ENCODE assay signal across 17 cellular contexts in the genomic region with DNA sequence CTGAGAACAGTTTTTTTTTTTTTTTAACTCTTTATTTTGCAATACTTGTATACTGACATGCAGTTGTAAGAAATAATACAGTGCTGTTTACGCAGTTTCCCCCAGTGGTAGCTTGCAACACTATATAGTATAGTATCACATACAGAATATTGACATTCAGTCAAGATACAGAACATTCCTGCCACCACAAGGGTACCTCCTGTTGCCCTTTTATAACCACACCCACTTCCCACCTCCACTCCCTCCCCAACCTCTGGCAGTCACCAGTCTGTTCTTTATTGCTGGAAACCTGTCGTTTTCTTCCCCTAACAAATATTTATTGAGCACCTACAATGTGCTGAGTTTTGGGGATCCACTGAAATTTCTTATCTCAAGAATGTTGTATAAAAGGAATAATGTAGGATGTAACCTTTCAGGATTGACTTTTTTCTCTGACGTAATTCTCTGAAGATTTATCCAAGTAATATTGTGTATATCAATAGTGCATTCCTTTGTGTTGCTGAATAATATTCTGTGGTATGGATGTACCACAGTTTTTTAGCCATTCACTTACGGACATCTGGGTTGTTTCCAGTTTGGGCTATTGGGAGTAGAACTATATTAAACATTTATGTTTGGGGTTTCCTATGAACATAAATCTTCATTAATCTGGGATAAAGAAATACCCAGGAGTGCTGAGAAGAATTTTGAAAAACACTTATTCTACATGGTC. TPM values are rescaled to one million over a fixed set of nuclear protein-coding genes. Genes with fewer than 3 reads are reported as not detected.
DNase-seq lines count a peak whose midpoint lies in the region; ATAC-seq and TF ChIP-seq lines count a peak whose summit lies in the region.
"Had no signal": no experiment of that assay in that cellular context is flagged by ENCODE, and none has a peak within 500 bp of the region (broad histone marks: within the 10 kb centered on the region; RNA-seq: fewer than 3 reads in every experiment).

No MANE protein-coding gene starts in this region.

- no peaks in the 10 kb centered on the region for H3K9me3 ChIP-seq in heart left ventricle
- H3K9me3 ChIP-seq in uterus = no peaks in the 10 kb centered on the region

- H3K27me3 Mint-ChIP-seq in neural crest cell (ENCODE audit: low read depth) = no peaks in the 10 kb centered on the region

- peaks cover 26% of the 10 kb centered on the region for H3K4me1 Mint-ChIP-seq in neural crest cell

- H3K27me3 ChIP-seq in heart left ventricle = no peaks in the 10 kb centered on the region
- H3K27me3 ChIP-seq in uterus = no peaks in the 10 kb centered on the region

- peaks cover 0 to 52% (median 46%) of the 10 kb centered on the region in 9 donors for H3K36me3 ChIP-seq in heart left ventricle
- no peaks in the 10 kb centered on the region for H3K36me3 ChIP-seq in uterus

- no peak for ATAC-seq in heart left ventricle
- ATAC-seq: activated T-helper 17 cell treated with anti-CD3 and anti-CD28 coated beads, Interleukin-2, amount 50 U/mL, for 72 hours; naive thymus-derived CD8-positive, alpha-beta T cell; stimulated activated naive CD8-positive, alpha-beta T cell treated with anti-CD3 and anti-CD28 coated beads, Interleukin-15, amount 100 ng/mL, for 72 hours had no signal

- no peak overlapping the region for H3K4me3 Mint-ChIP-seq in neural crest cell
- H3K4me3 Mint-ChIP-seq: HFFc6 had no signal

- H3K4me1 ChIP-seq in heart left ventricle (peaks cover 13 to 78% (median 48%) of the 10 kb centered on the region in 12 donors), uterus (peaks cover 3 to 18% of the 10 kb centered on the region in 2 donors)

- peaks cover 20% of the 10 kb centered on the region for H3K36me3 Mint-ChIP-seq in neural crest cell (ENCODE audit: low read depth)

- 88 to 92% (median 90%) methylated on average over 4 of the region's 4 CpGs for WGBS in heart left ventricle, 4 donors

- no peak for TF ChIP-seq CTCF in heart left ventricle (IDR thresholded peaks at IDR 0.05)
- TF ChIP-seq CTCF in neural crest cell (conservative IDR thresholded peaks at IDR 0.05) = peak; percentile 15
- TF ChIP-seq CTCF in uterus (IDR thresholded peaks at IDR 0.05) = no peak

- H3K4me3 ChIP-seq in heart left ventricle (no peak overlapping the region), uterus (no peak overlapping the region)

- no peaks in the 10 kb centered on the region for H3K9me3 Mint-ChIP-seq in neural crest cell
- H3K9me3 Mint-ChIP-seq: activated T-helper 17 cell treated with anti-CD3 and anti-CD28 coated beads, Interleukin-2, amount 50 U/mL, for 72 hours; HFFc6; naive thymus-derived CD8-positive, alpha-beta T cell; stimulated activated naive CD8-positive, alpha-beta T cell treated with anti-CD3 and anti-CD28 coated beads, Interleukin-15, amount 100 ng/mL, for 72 hours had no signal

- no peak for TF ChIP-seq POLR2A in heart left ventricle (IDR thresholded peaks at IDR 0.05)
- TF ChIP-seq POLR2A in uterus (IDR thresholded peaks at IDR 0.05) = no peak

- no peak overlapping the region for H3K27ac Mint-ChIP-seq in neural crest cell (ENCODE audit: unreplicated experiment)
- H3K27ac Mint-ChIP-seq: activated T-helper 17 cell treated with anti-CD3 and anti-CD28 coated beads, Interleukin-2, amount 50 U/mL, for 72 hours; HFFc6 had no signal

- DNase-seq in heart left ventricle = no peak
- no peak for DNase-seq in cardiac septum (ENCODE audit: low spot score)
- no peak for DNase-seq in epithelial cell of prostate (ENCODE audit: low read depth, low spot score)
- no peak for DNase-seq in neural crest cell (ENCODE audit: low read depth, low spot score)
- no peak for DNase-seq in uterus
- DNase-seq in MV-4-11 (lab: John Stamatoyannopoulos, UW) = no peak
- no peak for DNase-seq in islet precursor cell
- no peak for DNase-seq in cerebellar nuclear complex (lab: John Stamatoyannopoulos, UW)
- DNase-seq: aorta; COR-L47; HFFc6; kidney glomerular epithelial cell; naive thymus-derived CD8-positive, alpha-beta T cell; NCI-H1417 treated with DMSO at 0.1 percent for 48 hours; NCI-H510A; stimulated activated naive CD8-positive, alpha-beta T cell treated with anti-CD3 and anti-CD28 coated beads, Interleukin-15, amount 100 ng/mL, for 72 hours had no signal

- intact Hi-C loops in heart left ventricle (cut with DNase I) (no loop called here), cardiac septum (cut with DNase I) (loop anchor here (5.0 kb wide), 1 partner anchor 40 kb away; no protein-coding TSS in a partner anchor), uterus (cut with DNase I; ENCODE audit: low total_unique reads) (no loop called here)

- H3K27ac ChIP-seq in heart left ventricle (peak overlapping the region in 10 of 12 donors; percentile 81 to 97 (median 91)), epithelial cell of prostate (peak overlapping the region; percentile 85), uterus (peak overlapping the region; percentile 78 to 89)

RNA-seq across cellular contexts. Expression of a gene that starts 51.4 kb away (rescaled TPM):
- 1 to 10 TPM in 2 of 9 donors, under 1 TPM in 7; 0.08 to 1.2 (median 0.58) TPM for total RNA-seq in heart left ventricle
- under 1 TPM; 0.34 to 0.91 TPM for polyA plus RNA-seq in heart left ventricle
- total RNA-seq in cardiac septum = 0.83 TPM
- 7.4 and 8.1 TPM in 2 replicates for total RNA-seq in neural crest cell
- 1 to 10 TPM in 3 of 4 donors, under 1 TPM in 1; 0.26 to 2.4 (median 1.5) TPM for total RNA-seq in uterus
